Comparison of ENCODE assay signal across 24 cellular contexts in the genomic region with DNA sequence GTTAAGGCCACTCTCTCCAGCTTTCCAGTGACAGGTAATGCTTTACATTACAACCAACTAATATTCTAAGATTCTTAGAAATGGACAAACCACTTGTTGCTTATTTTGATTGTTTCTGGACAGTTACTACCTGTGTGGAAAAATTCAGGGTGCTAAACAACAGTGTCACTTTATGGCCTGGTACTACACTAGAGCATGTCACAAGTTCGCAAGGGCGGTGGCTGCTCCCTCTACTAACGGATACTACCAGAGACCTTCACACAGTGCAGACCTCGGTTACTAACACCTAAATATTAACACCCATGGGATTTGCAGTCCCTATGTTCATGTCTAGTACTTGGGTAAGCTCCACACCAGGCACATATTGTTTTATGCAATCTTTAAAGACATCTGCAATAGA. TPM values are rescaled to one million over a fixed set of nuclear protein-coding genes. Genes with fewer than 3 reads are reported as not detected.
DNase-seq lines count a peak whose midpoint lies in the region; ATAC-seq and TF ChIP-seq lines count a peak whose summit lies in the region.
"Had no signal": no experiment of that assay in that cellular context is flagged by ENCODE, and none has a peak within 500 bp of the region (broad histone marks: within the 10 kb centered on the region; RNA-seq: fewer than 3 reads in every experiment).

No MANE protein-coding gene starts in this region.

- 52 to 70% methylated on average over 4 of the region's 4 CpGs for WGBS in transverse colon (ENCODE audit: low coverage in 1 of 2), 2 donors
- no CpG with 5 or more reads among the region's 4 CpGs for WGBS in trophoblast cell (ENCODE audit: extremely low coverage, insufficient coverage, insufficient read length)

- no peaks in the 10 kb centered on the region for H3K79me1 ChIP-seq in trophoblast cell (ENCODE audit: low read length)

- DNase-seq in left colon (peak in 1 of 2 donors; percentile 36), transverse colon (peak; percentile 31), WTC11 (ENCODE audit: low spot score) (no peak), trophoblast cell (no peak)
- DNase-seq: 8988T; ACHN; BE2C; C1 segment of cervical spinal cord; CD4-positive, alpha-beta memory T cell; CD4-positive, CD25-positive, alpha-beta regulatory T cell; CD8-positive, alpha-beta memory T cell; COR-L47; DMS 273 treated with DMSO at 0.1 percent for 48 hours; DMS153; DMS53; DMS79; DND-41; EL; GDM1 had no signal

- H3K18ac ChIP-seq in trophoblast cell (ENCODE audit: low read length): no peak overlapping the region

- no peaks in the 10 kb centered on the region; the same call in 1 of the 2 replicates for H3K9me3 ChIP-seq in HEK293 (ENCODE audit: control insufficient read depth, insufficient read depth, low read depth, low read length)
- no peaks in the 10 kb centered on the region for H3K9me3 ChIP-seq in transverse colon
- H3K9me3 ChIP-seq in trophoblast cell (ENCODE audit: insufficient read depth, low read depth, low read length): peaks cover 4% of the 10 kb centered on the region
- H3K9me3 ChIP-seq: BE2C had no signal

- H3K4me1 ChIP-seq in HEK293 (ENCODE audit: control insufficient read depth, insufficient read depth, low read length) (no peaks in the 10 kb centered on the region), transverse colon (peaks cover 0 to 15% (median 3%) of the 10 kb centered on the region in 4 donors), trophoblast cell (ENCODE audit: control insufficient read depth in 1 of 2, insufficient read depth in 2 of 2, low read length in 2 of 2) (no peaks in the 10 kb centered on the region)
- H3K4me1 ChIP-seq: BE2C, BLaER1 had no signal

- H3K23ac ChIP-seq in trophoblast cell (ENCODE audit: low read length): no peak overlapping the region

- no peak overlapping the region for H3K4me2 ChIP-seq in trophoblast cell (ENCODE audit: low read length)
- H3K4me2 ChIP-seq: BLaER1 had no signal

- no peak overlapping the region for H2BK5ac ChIP-seq in trophoblast cell (ENCODE audit: low read depth, low read length, poor library complexity)

- no peak overlapping the region for H3K14ac ChIP-seq in trophoblast cell (ENCODE audit: low read length)

- no peak for TF ChIP-seq EP300 in transverse colon (IDR thresholded peaks at IDR 0.05; ENCODE audit: low read depth)

- peaks cover 96% of the 10 kb centered on the region for H3K36me3 Mint-ChIP-seq in stimulated activated memory B cell treated with anti-CD40 and anti-IgM and Interleukin-4, amounts not matched to agents 10 μg/mL and 1 μg/mL and 100 μg/mL, for 72 hours
- peaks cover 81% of the 10 kb centered on the region for H3K36me3 Mint-ChIP-seq in WTC11

- no peaks in the 10 kb centered on the region for H3K4me1 Mint-ChIP-seq in stimulated activated memory B cell treated with anti-CD40 and anti-IgM and Interleukin-4, amounts not matched to agents 10 μg/mL and 1 μg/mL and 100 μg/mL, for 72 hours
- no peaks in the 10 kb centered on the region for H3K4me1 Mint-ChIP-seq in WTC11
- H3K4me1 Mint-ChIP-seq: CD14-positive monocyte had no signal

- H2BK120ac ChIP-seq in trophoblast cell (ENCODE audit: insufficient read depth, low read length, poor library complexity): no peak overlapping the region

- H4K91ac ChIP-seq in trophoblast cell (ENCODE audit: low read depth, low read length): no peak overlapping the region

- ATAC-seq in left colon (peak; percentile 82), WTC11 (no peak)
- no peak for ATAC-seq in stimulated activated memory B cell treated with anti-CD40 and anti-IgM and Interleukin-4, amounts not matched to agents 10 μg/mL and 1 μg/mL and 100 μg/mL, for 72 hours
- ATAC-seq: GM12878 had no signal

- no peak overlapping the region for H3K27ac ChIP-seq in HEK293 (ENCODE audit: extremely low read depth, low read depth, low read length)
- H3K27ac ChIP-seq in transverse colon: no peak overlapping the region
- no peak overlapping the region for H3K27ac ChIP-seq in trophoblast cell (ENCODE audit: low read depth, low read length)
- H3K27ac ChIP-seq: BLaER1 had no signal

- no peaks in the 10 kb centered on the region for H3K79me2 ChIP-seq in trophoblast cell (ENCODE audit: control insufficient read depth, insufficient read depth, low read length, poor library complexity)

- no peaks in the 10 kb centered on the region for H3K27me3 ChIP-seq in transverse colon
- H3K27me3 ChIP-seq in trophoblast cell (ENCODE audit: insufficient read depth, low read length): no peaks in the 10 kb centered on the region
- H3K27me3 ChIP-seq: BE2C, BLaER1 had no signal

- POLR2A ChIA-PET in HEK293 (lab: Yijun Ruan, JAX): no interaction called here
- POLR2A ChIA-PET in WTC11 (lab: Charles Lee): no interaction called here

- no peak overlapping the region for H3K4ac ChIP-seq in trophoblast cell (ENCODE audit: low read depth, low read length)

- no peak overlapping the region for H2AK5ac ChIP-seq in trophoblast cell (ENCODE audit: low read length)

- peaks cover 75 to 93% of the 10 kb centered on the region in 2 experiments for H3K36me3 ChIP-seq in HEK293 (ENCODE audit: control insufficient read depth in 2 of 2, insufficient read depth in 1 of 2, low read length in 2 of 2)
- peaks cover 0 to 57% (median 29%) of the 10 kb centered on the region in 4 donors for H3K36me3 ChIP-seq in transverse colon
- H3K36me3 ChIP-seq in trophoblast cell (ENCODE audit: control insufficient read depth in 1 of 2, insufficient read depth in 2 of 2, low read length in 2 of 2): peaks cover 22 to 46% of the 10 kb centered on the region in 2 experiments

- H2BK12ac ChIP-seq in trophoblast cell (ENCODE audit: low read length): no peak overlapping the region

- H4K8ac ChIP-seq in trophoblast cell (ENCODE audit: low read depth, low read length): no peak overlapping the region

- no peaks in the 10 kb centered on the region for H3K9me3 Mint-ChIP-seq in stimulated activated memory B cell treated with anti-CD40 and anti-IgM and Interleukin-4, amounts not matched to agents 10 μg/mL and 1 μg/mL and 100 μg/mL, for 72 hours
- peaks cover 16% of the 10 kb centered on the region for H3K9me3 Mint-ChIP-seq in WTC11

- no peak overlapping the region for H2AFZ ChIP-seq in trophoblast cell (ENCODE audit: insufficient read depth, low read length, poor library complexity)

- H3K27me3 Mint-ChIP-seq in stimulated activated memory B cell treated with anti-CD40 and anti-IgM and Interleukin-4, amounts not matched to agents 10 μg/mL and 1 μg/mL and 100 μg/mL, for 72 hours: no peaks in the 10 kb centered on the region
- no peaks in the 10 kb centered on the region for H3K27me3 Mint-ChIP-seq in WTC11 (ENCODE audit: low read depth)
- H3K27me3 Mint-ChIP-seq: CD4-positive, alpha-beta memory T cell; CD4-positive, CD25-positive, alpha-beta regulatory T cell; CD8-positive, alpha-beta memory T cell had no signal

- TF ChIP-seq POLR2A in transverse colon (IDR thresholded peaks at IDR 0.05): no peak

- H3K27ac Mint-ChIP-seq in stimulated activated memory B cell treated with anti-CD40 and anti-IgM and Interleukin-4, amounts not matched to agents 10 μg/mL and 1 μg/mL and 100 μg/mL, for 72 hours: no peak overlapping the region
- no peak overlapping the region for H3K27ac Mint-ChIP-seq in WTC11
- H3K27ac Mint-ChIP-seq: CD14-positive monocyte; CD4-positive, alpha-beta memory T cell; CD4-positive, CD25-positive, alpha-beta regulatory T cell; CD8-positive, alpha-beta memory T cell had no signal

- no peak overlapping the region for H4K12ac ChIP-seq in trophoblast cell (ENCODE audit: low read depth, low read length)

- TF ChIP-seq CTCF in HEK293 (tag by site-specific recombination; IDR thresholded peaks at IDR 0.05) (no peak), transverse colon (IDR thresholded peaks at IDR 0.05) (no peak), WTC11 (IDR thresholded peaks at IDR 0.05) (no peak)

- no peak overlapping the region for H3K4me3 Mint-ChIP-seq in stimulated activated memory B cell treated with anti-CD40 and anti-IgM and Interleukin-4, amounts not matched to agents 10 μg/mL and 1 μg/mL and 100 μg/mL, for 72 hours
- no peak overlapping the region for H3K4me3 Mint-ChIP-seq in WTC11
- H3K4me3 Mint-ChIP-seq: CD14-positive monocyte; CD4-positive, alpha-beta memory T cell; CD4-positive, CD25-positive, alpha-beta regulatory T cell; CD8-positive, alpha-beta memory T cell had no signal

- intact Hi-C loops in left colon (cut with DNase I, micrococcal nuclease): no loop called here
- intact Hi-C loops in transverse colon (cut with DNase I; ENCODE audit: low total_unique reads): no loop called here

- in situ Hi-C loops in transverse colon (cut with MboI; ENCODE audit: low pct_ligation_motif_present in 1 of 4, low pct_unique_long_range_greater_than_20kb in 1 of 4, low sequenced_read_pairs in 3 of 4): no loop called here

- CTCF ChIA-PET in HEK293 (lab: Yijun Ruan, JAX): no interaction called here
- CTCF ChIA-PET in WTC11 (lab: Charles Lee): no interaction called here

- H3K9ac ChIP-seq in trophoblast cell (ENCODE audit: low read length): no peak overlapping the region
- H3K9ac ChIP-seq: BLaER1 had no signal

- H3K4me3 ChIP-seq in HEK293 (ENCODE audit: low read depth, low read length) (no peak overlapping the region), transverse colon (no peak overlapping the region), trophoblast cell (ENCODE audit: low read depth, low read length) (no peak overlapping the region)
- H3K4me3 ChIP-seq: BLaER1, GM12878 had no signal

TF ChIP-seq in HEK293, 187 proteins besides CTCF, POLR2A, EP300 and RAD21:
- peak; percentile 61 for TF ChIP-seq SCRT2 (tag by site-specific recombination; IDR thresholded peaks at IDR 0.05)
- TF ChIP-seq ZNF677 (tag by site-specific recombination; IDR thresholded peaks at IDR 0.05): no peak
- no peak for TF ChIP-seq GLI2 (tag by site-specific recombination; IDR thresholded peaks at IDR 0.05; ENCODE audit: borderline replicate concordance, low read depth)

RNA-seq across cellular contexts. Expression of gene HMGXB3, which starts 13.4 kb away (rescaled TPM):
- total RNA-seq in left colon: 10 to 100 TPM; 22.2 to 34.0 TPM
- total RNA-seq in transverse colon: 10 to 100 TPM; 29.9 to 93.5 (median 38.1) TPM
- total RNA-seq in WTC11 (2021): 27.8 to 31.6 TPM (median 31.4 TPM) in 3 replicates
- 22.9 and 23.8 TPM in 2 replicates for polyA plus RNA-seq in trophoblast cell (2013)

RNA-seq across cellular contexts. Expression of gene TIGD6, which starts 13.5 kb away (rescaled TPM):
- total RNA-seq in left colon (1 to 10 TPM; 2.6 to 4.0 TPM), transverse colon (1 to 10 TPM in 2 of 4 donors, under 1 TPM in 2; 0.20 to 2.5 (median 1.6) TPM), WTC11 (2021) (2.1 to 3.2 TPM (median 2.8 TPM) in 3 replicates)
- polyA plus RNA-seq in trophoblast cell (2013): 3.6 and 3.8 TPM in 2 replicates

RNA-seq across cellular contexts. Expression of gene SLC26A2, which starts 53.4 kb away (rescaled TPM):
- total RNA-seq in left colon (1,000 to 10,000 TPM in 1 of 2 donors, 100 to 1,000 TPM in 1; 940 to 1,067 TPM), transverse colon (1,000 to 10,000 TPM in 2 of 4 donors, 100 to 1,000 TPM in 2; 233 to 1,489 (median 1,023) TPM), WTC11 (2021) (10.8 to 11.1 TPM (median 11.1 TPM) in 3 replicates)
- 4.0 and 4.2 TPM in 2 replicates for polyA plus RNA-seq in trophoblast cell (2013)

Comparison
In these comparisons a context has a peak if more than half of its experiments do, and no peak if none do; other contexts are left out.
1. RNA of gene SLC26A2, which starts 53.4 kb away (total RNA-seq): 233 to 1,489 TPM in transverse colon and 940 to 1,067 TPM in left colon; 10.8 to 11.1 TPM in WTC11; every median in the first group is over 10 times any median in the second.